18 cellular contexts compared by ENCODE assay signal in the genomic region with DNA sequence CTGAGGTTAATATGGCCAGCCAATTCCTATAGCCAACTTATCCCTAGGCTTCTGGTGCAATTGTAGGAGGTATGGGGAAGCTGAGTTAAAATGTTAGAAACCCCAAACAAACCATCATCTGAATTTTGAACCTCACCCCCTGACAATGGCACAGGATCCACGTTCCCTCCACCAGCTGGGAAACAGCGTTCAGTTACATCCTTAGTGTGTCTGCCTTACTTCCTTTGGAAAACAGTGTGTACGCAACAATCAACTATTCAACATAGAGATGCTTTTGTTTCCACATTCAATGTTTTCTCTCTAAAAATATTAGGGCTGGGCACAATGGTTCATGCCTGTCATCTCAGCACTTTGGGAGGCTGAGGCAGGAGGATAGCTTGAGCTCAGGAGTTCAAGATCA.
"Had no signal": no experiment of that assay in that cellular context is flagged by ENCODE, and none has a peak within 500 bp of the region (broad histone marks: within the 10 kb centered on the region; RNA-seq: fewer than 3 reads in every experiment).

No MANE protein-coding gene starts in this region.

- H3K27ac Mint-ChIP-seq: endodermal cell; immature natural killer cell; memory B cell; natural killer cell treated with Interleukin-12 subunit alpha and Interleukin-12 subunit beta and Interleukin-15 and Interleukin-18, amount 100 ng/mL, for 72 hours; WTC11 had no signal

- DNase-seq: activated T-cell treated with anti-CD3 and anti-CD28 coated beads, Interleukin-2, amount 50 U/mL, for 1 hour; endodermal cell; immature natural killer cell; posterior cingulate gyrus; retina; stimulated activated CD4-positive, alpha-beta T cell treated with anti-CD3 and anti-CD28 coated beads, Interleukin-4, amount 100 ng/mL, for 24 hours; stimulated activated naive CD8-positive, alpha-beta T cell treated with anti-CD3 and anti-CD28 coated beads, Interleukin-15, Interleukin-2, amounts not matched to agents 100 U/mL and 50 U/mL, for 24 hours; T-helper 1 cell; trophoblast cell had no signal

- H3K4me3 ChIP-seq: ascending aorta, suprapubic skin, vagina had no signal

- H3K4me1 Mint-ChIP-seq: central memory CD8-positive, alpha-beta T cell; immature natural killer cell had no signal

- H3K4me3 Mint-ChIP-seq: central memory CD8-positive, alpha-beta T cell; endodermal cell; immature natural killer cell; memory B cell; natural killer cell treated with Interleukin-12 subunit alpha and Interleukin-12 subunit beta and Interleukin-15 and Interleukin-18, amount 100 ng/mL, for 72 hours; WTC11 had no signal

- H3K27me3 ChIP-seq: ascending aorta, suprapubic skin, vagina had no signal

- H3K36me3 ChIP-seq: suprapubic skin, vagina had no signal

- H3K4me1 ChIP-seq: suprapubic skin had no signal

- ATAC-seq: activated naive CD4-positive, alpha-beta T cell treated with anti-CD3 and anti-CD28 coated beads, Interleukin-2, amount 50 U/mL, for 72 hours; left lobe of liver; natural killer cell treated with Interleukin-12 subunit alpha and Interleukin-12 subunit beta and Interleukin-15 and Interleukin-18, amount 100 ng/mL, for 72 hours; stimulated activated naive CD8-positive, alpha-beta T cell treated with anti-CD3 and anti-CD28 coated beads, Interleukin-15, Interleukin-2, amounts not matched to agents 100 U/mL and 50 U/mL, for 24 hours; WTC11 had no signal

- H3K9me3 ChIP-seq: ascending aorta, suprapubic skin, vagina had no signal

- H3K9me3 Mint-ChIP-seq: activated naive CD4-positive, alpha-beta T cell treated with anti-CD3 and anti-CD28 coated beads, Interleukin-2, amount 50 U/mL, for 72 hours; central memory CD8-positive, alpha-beta T cell; endodermal cell; immature natural killer cell; memory B cell; natural killer cell treated with Interleukin-12 subunit alpha and Interleukin-12 subunit beta and Interleukin-15 and Interleukin-18, amount 100 ng/mL, for 72 hours; WTC11 had no signal

- H3K27me3 Mint-ChIP-seq: central memory CD8-positive, alpha-beta T cell; memory B cell; natural killer cell treated with Interleukin-12 subunit alpha and Interleukin-12 subunit beta and Interleukin-15 and Interleukin-18, amount 100 ng/mL, for 72 hours had no signal

- H3K27ac ChIP-seq: ascending aorta, suprapubic skin had no signal
